11 cellular contexts compared by ENCODE assay signal in the genomic region with DNA sequence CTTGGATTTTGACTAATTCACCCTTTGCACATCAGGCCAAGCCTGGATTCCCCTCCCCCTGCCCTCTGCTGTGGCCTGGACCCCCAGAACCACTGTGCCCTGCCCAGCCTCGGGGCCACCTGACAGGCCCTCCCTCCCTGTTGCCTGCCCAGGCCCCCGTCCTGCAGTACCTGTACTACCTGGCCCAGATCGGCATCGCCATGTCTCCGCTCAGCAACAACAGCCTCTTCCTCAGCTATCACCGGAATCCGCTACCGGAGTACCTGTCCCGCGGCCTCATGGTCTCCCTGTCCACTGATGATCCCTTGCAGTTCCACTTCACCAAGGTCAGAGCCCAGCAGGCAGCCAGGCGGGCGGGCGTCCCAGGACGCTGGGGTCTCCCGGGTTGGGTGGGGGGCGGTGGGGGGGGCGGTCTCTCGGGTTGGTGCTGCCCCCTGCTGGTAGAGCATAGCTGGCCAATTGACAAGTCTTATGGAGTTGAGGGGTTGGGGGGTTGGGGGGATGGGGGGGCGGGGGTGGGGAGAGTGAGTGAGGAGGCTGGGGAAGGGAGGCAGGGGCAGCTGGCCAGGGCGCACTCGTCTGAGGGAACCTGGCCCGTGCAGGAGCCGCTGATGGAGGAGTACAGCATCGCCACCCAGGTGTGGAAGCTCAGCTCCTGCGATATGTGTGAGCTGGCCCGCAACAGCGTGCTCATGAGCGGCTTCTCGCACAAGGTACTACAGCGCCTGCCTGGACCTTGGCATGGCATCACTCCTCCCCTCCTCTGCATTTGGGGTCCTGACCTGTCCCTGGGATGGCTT. TPM values are rescaled to one million over a fixed set of nuclear protein-coding genes. Genes with fewer than 3 reads are reported as not detected.
DNase-seq lines count a peak whose midpoint lies in the region; ATAC-seq, FAIRE-seq and TF ChIP-seq lines count a peak whose summit lies in the region.
"Had no signal": no experiment of that assay in that cellular context is flagged by ENCODE, and none has a peak within 500 bp of the region (broad histone marks: within the 10 kb centered on the region; RNA-seq: fewer than 3 reads in every experiment).

No MANE protein-coding gene starts in this region.

- H3K27me3 Mint-ChIP-seq in activated T-cell treated with anti-CD3 and anti-CD28 coated beads, Interleukin-2, amount 50 U/mL, for 4 hours (ENCODE audit: low read depth) = no peaks in the 10 kb centered on the region

- peaks cover 28% of the 10 kb centered on the region for H3K36me3 Mint-ChIP-seq in activated T-cell treated with anti-CD3 and anti-CD28 coated beads, Interleukin-2, amount 50 U/mL, for 4 hours (ENCODE audit: insufficient read depth)

- peaks cover 16% of the 10 kb centered on the region for H3K4me1 Mint-ChIP-seq in activated T-cell treated with anti-CD3 and anti-CD28 coated beads, Interleukin-2, amount 50 U/mL, for 4 hours (ENCODE audit: low read depth)

- no peaks in the 10 kb centered on the region for H3K9me3 ChIP-seq in vagina
- no peaks in the 10 kb centered on the region for H3K9me3 ChIP-seq in spleen

- H3K36me3 ChIP-seq in kidney epithelial cell (ENCODE audit: control insufficient read depth, insufficient read depth, low read length) (peaks cover 15% of the 10 kb centered on the region), vagina (peaks cover 0 to 51% of the 10 kb centered on the region in 2 donors), spleen (peaks cover 0 to 77% (median 60%) of the 10 kb centered on the region in 6 donors)

- peaks cover 35% of the 10 kb centered on the region for H3K4me1 ChIP-seq in vagina
- peaks cover 0 to 39% (median 7%) of the 10 kb centered on the region in 6 donors for H3K4me1 ChIP-seq in spleen

- TF ChIP-seq POLR2A in vagina (IDR thresholded peaks at IDR 0.05) (no peak), spleen (IDR thresholded peaks at IDR 0.05) (no peak), GM12891 (IDR thresholded peaks at IDR 0.05; ENCODE audit: low read depth, low read length) (no peak)

- no peaks in the 10 kb centered on the region for H3K9me3 Mint-ChIP-seq in activated T-cell treated with anti-CD3 and anti-CD28 coated beads, Interleukin-2, amount 50 U/mL, for 4 hours

- no peaks in the 10 kb centered on the region for H3K27me3 ChIP-seq in kidney epithelial cell (ENCODE audit: control insufficient read depth, insufficient read depth, low read length)
- no peaks in the 10 kb centered on the region for H3K27me3 ChIP-seq in vagina
- H3K27me3 ChIP-seq in spleen (replicated peaks in 1 of 7) = no peaks in the 10 kb centered on the region
- H3K27me3 ChIP-seq: cardiac muscle cell had no signal

- 77 to 98% (median 79%) methylated on average over 8 to 30 of the region's 30 CpGs for WGBS in spleen, 5 donors

- H3K4me3 Mint-ChIP-seq in activated T-cell treated with anti-CD3 and anti-CD28 coated beads, Interleukin-2, amount 50 U/mL, for 4 hours = no peak overlapping the region

- no peak for ATAC-seq in activated T-cell treated with anti-CD3 and anti-CD28 coated beads, Interleukin-2, amount 50 U/mL, for 4 hours

- H3K27ac ChIP-seq in vagina = peak overlapping the region; percentile 80
- H3K27ac ChIP-seq in spleen = peak overlapping the region in 1 of 8 donors; percentile 67
- H3K27ac ChIP-seq: cardiac muscle cell had no signal

- peak; percentile 49 for DNase-seq in stimulated activated CD4-positive, alpha-beta T cell treated with anti-CD3 and anti-CD28 coated beads, Interleukin-12 subunit alpha, Interleukin-12 subunit beta, amount 100 ng/mL, for 4 hours
- DNase-seq in stimulated activated CD4-positive, alpha-beta T cell treated with anti-CD3 and anti-CD28 coated beads, Interleukin-1b, Interleukin-23, amount 100 ng/mL, for 48 hours = no peak
- peak; percentile 42 for DNase-seq in activated T-cell treated with anti-CD3 and anti-CD28 coated beads, Interleukin-2, amount 50 U/mL, for 4 hours
- no peak for DNase-seq in kidney epithelial cell (ENCODE audit: low read depth)
- DNase-seq in vagina (ENCODE audit: extremely low spot score in 2 of 2) = peak; percentile 67 to 82
- DNase-seq in spleen = no peak
- no peak for DNase-seq in GM12891 (ENCODE audit: insufficient read length, low spot score)
- DNase-seq in kidney glomerular epithelial cell (lab: John Stamatoyannopoulos, UW) = no peak
- DNase-seq: mammary epithelial cell, T-helper 1 cell had no signal

- no peak for FAIRE-seq in GM12891 (lab: Jason Lieb, UNC)

- H3K4me3 ChIP-seq in kidney epithelial cell (ENCODE audit: low read depth, low read length) = no peak overlapping the region
- no peak overlapping the region for H3K4me3 ChIP-seq in vagina
- no peak overlapping the region for H3K4me3 ChIP-seq in spleen
- H3K4me3 ChIP-seq: cardiac muscle cell had no signal

- TF ChIP-seq CTCF in kidney epithelial cell (IDR thresholded peaks at IDR 0.05; ENCODE audit: insufficient read depth, low read length, poor library complexity, severe bottlenecking) (peak; percentile 8), vagina (IDR thresholded peaks at IDR 0.05) (peak in 1 of 3 experiments; percentile 26), spleen (IDR thresholded peaks at IDR 0.05 in 8 of 11, conservative IDR thresholded peaks at IDR 0.05 in 3 of 11) (peak in 5 of 11 experiments; percentile 43 to 56 (median 54))

- intact Hi-C loops in vagina (cut with DNase I) = loop anchor here (10.0 kb wide), 1 partner anchor 355 kb away; the partner anchor contains the start of gene AHCYL1
- intact Hi-C loops in spleen (cut with DNase I; ENCODE audit: low total_unique reads) = no loop called here

TF ChIP-seq in GM12891, 5 proteins besides CTCF, POLR2A, EP300 and RAD21:
- no peak for TF ChIP-seq PAX5 (IDR thresholded peaks at IDR 0.05; ENCODE audit: insufficient read depth, low read length, severe bottlenecking)
- TF ChIP-seq SPI1 (IDR thresholded peaks at IDR 0.05; ENCODE audit: low read depth, low read length) = no peak
- TF ChIP-seq POLR2AphosphoS5 (IDR thresholded peaks at IDR 0.05; ENCODE audit: low read depth, low read length) = no peak
- no peak for TF ChIP-seq TAF1 (IDR thresholded peaks at IDR 0.05; ENCODE audit: low read depth, low read length)
- no peak for TF ChIP-seq POU2F2 (IDR thresholded peaks at IDR 0.05; ENCODE audit: low read depth, low read length)
TF ChIP-seq in GM12891: peak in this region for 0.

RNA-seq across cellular contexts. Expression of gene AMPD2, which starts 10.6 kb away (rescaled TPM):
- 100 to 1,000 TPM; 150 to 165 (median 151) TPM for total RNA-seq in activated T-cell treated with anti-CD3 and anti-CD28 coated beads, Interleukin-2, amount 50 U/mL, for 4 hours
- total RNA-seq in kidney epithelial cell (51.2 and 65.7 TPM in 2 replicates), vagina (38.5 TPM), spleen (100 to 1,000 TPM; 112 to 193 (median 170) TPM)
- 10 to 100 TPM; 25.2 to 66.1 (median 60.3) TPM for polyA plus RNA-seq in spleen
- polyA plus RNA-seq in GM12891 (2012; ENCODE audit: low read depth, missing spikeins) = 52.7 TPM

RNA-seq across cellular contexts. Expression of gene GNAT2, which starts 10.9 kb away (rescaled TPM):
- 1 to 10 TPM in 1 of 3 donors, under 1 TPM in 2; 0.19 to 1.1 (median 0.24) TPM for total RNA-seq in activated T-cell treated with anti-CD3 and anti-CD28 coated beads, Interleukin-2, amount 50 U/mL, for 4 hours
- total RNA-seq in kidney epithelial cell (not detected in 2 replicates), vagina (not detected), spleen (under 1 TPM in 2 of 7 donors, not detected in 5; 0.59 to 0.92 TPM)
- polyA plus RNA-seq in spleen = under 1 TPM in 1 of 3 donors, not detected in 2; 0.08 TPM
- 0.27 TPM for polyA plus RNA-seq in GM12891 (2012; ENCODE audit: low read depth, missing spikeins)
- total RNA-seq: cardiac muscle cell, mammary epithelial cell had no signal
- polyA plus RNA-seq: cardiac muscle cell had no signal

RNA-seq across cellular contexts. Expression of gene GSTM4, which starts 25.6 kb away (rescaled TPM):
- total RNA-seq in activated T-cell treated with anti-CD3 and anti-CD28 coated beads, Interleukin-2, amount 50 U/mL, for 4 hours = 1 to 10 TPM; 3.7 to 6.9 (median 4.1) TPM
- 12.7 and 16.2 TPM in 2 replicates for total RNA-seq in kidney epithelial cell
- 36.1 TPM for total RNA-seq in vagina
- total RNA-seq in spleen = 10 to 100 TPM; 23.4 to 53.8 (median 33.8) TPM
- 10 to 100 TPM; 14.8 to 37.8 (median 16.5) TPM for polyA plus RNA-seq in spleen
- 13.9 TPM for polyA plus RNA-seq in GM12891 (2012; ENCODE audit: low read depth, missing spikeins)

RNA-seq across cellular contexts. Expression of gene GSTM2, which starts 37.6 kb away (rescaled TPM):
- total RNA-seq in activated T-cell treated with anti-CD3 and anti-CD28 coated beads, Interleukin-2, amount 50 U/mL, for 4 hours = 1 to 10 TPM; 4.0 to 5.3 (median 4.4) TPM
- total RNA-seq in kidney epithelial cell (3.8 and 5.0 TPM in 2 replicates), vagina (130 TPM), spleen (100 to 1,000 TPM in 1 of 7 donors, 10 to 100 TPM in 6; 34.8 to 100 (median 52.2) TPM)
- polyA plus RNA-seq in spleen = 10 to 100 TPM; 26.2 to 80.9 (median 67.9) TPM
- polyA plus RNA-seq in GM12891 (2012; ENCODE audit: low read depth, missing spikeins) = 94.6 TPM

RNA-seq across cellular contexts. Expression of gene GSTM1, which starts 57.3 kb away (rescaled TPM):
- total RNA-seq in activated T-cell treated with anti-CD3 and anti-CD28 coated beads, Interleukin-2, amount 50 U/mL, for 4 hours = 10 to 100 TPM in 2 of 3 donors, not detected in 1; 30.4 to 60.0 TPM
- 9.7 and 16.3 TPM in 2 replicates for total RNA-seq in kidney epithelial cell
- total RNA-seq in vagina = 156 TPM
- 10 to 100 TPM in 4 of 7 donors, not detected in 3; 40.8 to 98.6 (median 65.9) TPM for total RNA-seq in spleen
- polyA plus RNA-seq in spleen = 10 to 100 TPM in 2 of 3 donors, under 1 TPM in 1; 0.47 to 74.4 (median 41.6) TPM
- polyA plus RNA-seq in GM12891 (2012; ENCODE audit: low read depth, missing spikeins) = not detected
- polyA plus RNA-seq: mammary epithelial cell had no signal

Comparison
In these comparisons a context has a peak if more than half of its experiments do, and no peak if none do; other contexts are left out.
1. DNase-seq: peak in stimulated activated CD4-positive, alpha-beta T cell treated with anti-CD3 and anti-CD28 coated beads, Interleukin-12 subunit alpha, Interleukin-12 subunit beta, amount 100 ng/mL, for 4 hours (single experiment), activated T-cell treated with anti-CD3 and anti-CD28 coated beads, Interleukin-2, amount 50 U/mL, for 4 hours (single experiment) and vagina (2 of 2); none in stimulated activated CD4-positive, alpha-beta T cell treated with anti-CD3 and anti-CD28 coated beads, Interleukin-1b, Interleukin-23, amount 100 ng/mL, for 48 hours (single experiment), kidney epithelial cell (single experiment), spleen (single experiment), GM12891 (single experiment) and kidney glomerular epithelial cell (single experiment).